In the genomic region with DNA sequence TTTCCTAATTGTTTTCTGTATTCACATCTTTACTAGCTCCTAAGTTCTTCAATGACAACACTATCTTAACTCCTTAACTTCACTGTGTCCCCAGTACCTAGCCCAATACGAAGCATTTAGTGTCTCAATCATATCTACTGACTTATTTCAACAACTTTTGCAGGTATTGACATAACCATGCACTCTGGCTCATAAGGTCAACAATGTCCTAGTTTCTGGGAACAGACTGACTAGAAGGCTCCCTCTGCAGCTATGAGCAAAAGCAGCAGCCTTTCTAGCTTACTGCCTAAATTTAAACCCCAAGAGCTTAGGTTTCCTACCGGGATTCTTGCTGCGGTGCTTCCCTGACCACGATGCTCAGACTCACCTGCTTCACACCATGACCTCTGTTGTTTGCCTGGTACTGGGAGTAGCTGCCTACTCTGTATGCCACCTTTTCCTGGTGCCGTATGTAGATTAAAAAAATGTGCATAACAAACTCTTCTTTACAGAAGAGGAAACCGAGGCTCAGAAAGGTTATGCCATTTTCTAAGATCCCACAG, we compare ENCODE assay signal across 21 cellular contexts.
"Had no signal": no experiment of that assay in that cellular context is flagged by ENCODE, and none has a peak within 500 bp of the region (broad histone marks: within the 10 kb centered on the region; RNA-seq: fewer than 3 reads in every experiment).

No MANE protein-coding gene starts in this region.

- DNase-seq: effector memory CD8-positive, alpha-beta T cell; gastrocnemius medialis; heart right ventricle; islet precursor cell; left ventricle myocardium superior; mammary epithelial cell; mucosa of descending colon; naive thymus-derived CD8-positive, alpha-beta T cell; sigmoid colon; stimulated activated CD4-positive, alpha-beta T cell treated with anti-CD3 and anti-CD28 coated beads, Interleukin-2, amount 100 ng/mL, for 24 hours; stimulated activated CD4-positive, alpha-beta T cell treated with anti-CD3 and anti-CD28 coated beads, Interleukin-4, amount 100 ng/mL, for 4 hours; stimulated activated naive CD4-positive, alpha-beta T cell; stomach; substantia nigra; transverse colon had no signal

- ATAC-seq: effector memory CD8-positive, alpha-beta T cell; gastrocnemius medialis; heart right ventricle; left ventricle myocardium superior; mucosa of descending colon; naive thymus-derived CD8-positive, alpha-beta T cell had no signal

- H3K4me3 ChIP-seq: esophagus muscularis mucosa, gastrocnemius medialis, heart right ventricle, mucosa of descending colon, right atrium auricular region, sigmoid colon, skin epidermis, stomach, thoracic aorta, transverse colon had no signal

- H3K9me3 ChIP-seq: esophagus muscularis mucosa, gastrocnemius medialis, heart right ventricle, mucosa of descending colon, neutrophil, right atrium auricular region, sigmoid colon, stomach, thoracic aorta, transverse colon had no signal

- H3K27me3 ChIP-seq: esophagus muscularis mucosa, gastrocnemius medialis, heart right ventricle, neutrophil, right atrium auricular region, sigmoid colon, stomach, transverse colon had no signal

- H3K4me1 ChIP-seq: esophagus muscularis mucosa, gastrocnemius medialis, heart right ventricle, right atrium auricular region, sigmoid colon had no signal

- H3K27ac ChIP-seq: epithelial cell of prostate, esophagus muscularis mucosa, gastrocnemius medialis, heart right ventricle, neutrophil, right atrium auricular region, sigmoid colon, skin epidermis, stomach, thoracic aorta, transverse colon had no signal

- H3K36me3 ChIP-seq: esophagus muscularis mucosa, gastrocnemius medialis, heart right ventricle, neutrophil, right atrium auricular region, sigmoid colon, stomach, thoracic aorta, transverse colon had no signal
